Comparison of ENCODE assay signal across 21 cellular contexts in genomic region chr6:99148111-99148510, GRCh38.
"Had no signal": no experiment of that assay in that cellular context is flagged by ENCODE, and none has a peak within 500 bp of the region (broad histone marks: within the 10 kb centered on the region; RNA-seq: fewer than 3 reads in every experiment).

No MANE protein-coding gene starts in this region.

- H3K4me3 ChIP-seq: dorsolateral prefrontal cortex, esophagus squamous epithelium, gastroesophageal sphincter, left ventricle myocardium inferior, lower lobe of right lung, pancreas had no signal

- H3K27me3 ChIP-seq: dorsolateral prefrontal cortex, gastroesophageal sphincter, pancreas had no signal

- H3K36me3 ChIP-seq: esophagus squamous epithelium, gastroesophageal sphincter, left ventricle myocardium inferior, lower lobe of right lung, pancreas had no signal

- ATAC-seq: gastroesophageal sphincter; left cardiac atrium; lower lobe of right lung; natural killer cell treated with Interleukin-12 subunit alpha and Interleukin-12 subunit beta and Interleukin-15 and Interleukin-18, amount 100 ng/mL, for 72 hours; pancreas; right cardiac atrium had no signal

- H3K9me3 Mint-ChIP-seq: memory B cell had no signal

- H3K4me1 ChIP-seq: esophagus squamous epithelium, gastroesophageal sphincter, left ventricle myocardium inferior, lower lobe of right lung had no signal

- H3K9me3 ChIP-seq: esophagus squamous epithelium, gastroesophageal sphincter, left ventricle myocardium inferior, lower lobe of right lung, pancreas had no signal

- DNase-seq: cortex of kidney; dorsolateral prefrontal cortex; effector CD8-positive, alpha-beta T cell; esophagus squamous epithelium; foreskin fibroblast; kidney; left cardiac atrium; left ventricle myocardium inferior; lower lobe of right lung; midbrain; occipital lobe; pancreas; right cardiac atrium; stimulated activated CD4-positive, alpha-beta T cell treated with anti-CD3 and anti-CD28 coated beads, Interleukin-12 subunit alpha, Interleukin-12 subunit beta, amount 100 ng/mL, for 4 hours; stimulated activated naive CD4-positive, alpha-beta T cell treated with Interleukin-2 at 50 U/mL for 16 hours; trophoblast cell had no signal

- H3K4me3 Mint-ChIP-seq: memory B cell; natural killer cell treated with Interleukin-12 subunit alpha and Interleukin-12 subunit beta and Interleukin-15 and Interleukin-18, amount 100 ng/mL, for 72 hours had no signal

- H3K4me1 Mint-ChIP-seq: memory B cell had no signal

- H3K27ac ChIP-seq: dorsolateral prefrontal cortex, epithelial cell of prostate, esophagus squamous epithelium, gastroesophageal sphincter, left ventricle myocardium inferior, lower lobe of right lung, pancreas had no signal

- H3K27me3 Mint-ChIP-seq: progenitor cell of endocrine pancreas had no signal

- H3K27ac Mint-ChIP-seq: memory B cell; natural killer cell treated with Interleukin-12 subunit alpha and Interleukin-12 subunit beta and Interleukin-15 and Interleukin-18, amount 100 ng/mL, for 72 hours; progenitor cell of endocrine pancreas had no signal

- H3K36me3 Mint-ChIP-seq: memory B cell; natural killer cell treated with Interleukin-12 subunit alpha and Interleukin-12 subunit beta and Interleukin-15 and Interleukin-18, amount 100 ng/mL, for 72 hours had no signal
